ENCODE assay signal across 15 cellular contexts in the genomic region with DNA sequence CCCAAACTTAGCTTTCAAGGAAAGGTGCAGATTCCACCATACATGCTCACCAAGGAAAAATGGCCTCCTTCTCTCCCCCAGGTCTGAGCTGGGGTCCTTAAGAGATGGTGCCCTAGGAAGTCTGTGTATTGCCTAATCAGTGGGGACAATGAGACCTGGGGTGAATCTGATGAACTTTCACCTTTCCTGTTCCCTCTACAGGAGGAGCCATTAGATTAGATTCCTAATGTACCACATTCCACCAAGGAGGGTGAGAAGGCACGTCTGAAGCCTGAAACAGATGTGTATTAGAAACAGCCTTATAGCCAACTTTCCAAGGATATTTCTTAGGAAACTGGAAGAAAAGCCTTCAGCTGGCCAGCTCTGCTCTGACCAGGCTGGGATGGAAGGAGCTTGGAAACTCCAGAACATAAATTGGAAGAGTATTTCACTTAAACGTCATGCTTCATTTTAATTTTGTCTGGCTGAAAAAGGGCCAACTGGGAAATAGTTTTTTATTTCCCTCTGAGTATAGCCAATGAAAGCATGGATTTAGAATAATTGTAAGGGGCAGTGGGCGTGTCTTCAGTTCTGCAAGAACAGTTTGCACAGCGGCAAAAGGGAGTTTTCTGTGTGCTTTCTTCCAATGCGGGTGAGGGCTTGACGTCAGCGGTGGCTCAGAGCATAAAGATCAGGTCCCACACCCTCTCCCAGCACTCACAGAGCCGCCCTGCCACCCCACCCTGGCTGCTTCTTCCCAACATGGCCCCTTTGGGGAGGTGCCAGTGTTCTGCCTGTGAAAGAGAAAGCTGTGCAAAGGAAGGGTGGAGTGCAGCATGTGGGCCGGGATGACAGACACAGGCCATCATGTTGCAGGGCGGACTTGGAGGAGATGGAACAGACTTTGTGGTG.
DNase-seq lines count a peak whose midpoint lies in the region; ATAC-seq and TF ChIP-seq lines count a peak whose summit lies in the region.
"Had no signal": no experiment of that assay in that cellular context is flagged by ENCODE, and none has a peak within 500 bp of the region (broad histone marks: within the 10 kb centered on the region; RNA-seq: fewer than 3 reads in every experiment).

No MANE protein-coding gene starts in this region.

- H3K9ac ChIP-seq in fibroblast of lung (ENCODE audit: insufficient read depth, low read length) (no peak overlapping the region), mesendoderm (ENCODE audit: low read length) (no peak overlapping the region)

- ATAC-seq in thoracic aorta (ENCODE audit: insufficient number of reproducible peaks, low FRiP score, low read depth) (peak; percentile 14), GM21737 (IDR thresholded peaks at IDR 0.05; ENCODE audit: unreplicated experiment) (no peak)
- ATAC-seq: GM12878 had no signal

- H4K5ac ChIP-seq in mesendoderm (ENCODE audit: low read length) = no peak overlapping the region

- H3K4ac ChIP-seq in mesendoderm (ENCODE audit: low read depth, low read length) = no peak overlapping the region

- H3K4me3 ChIP-seq in MG63 (no peak overlapping the region), fibroblast of lung (replicated peaks in 1 of 4; ENCODE audit: control extremely low read depth in 1 of 4, insufficient read depth in 1 of 4, low read depth in 3 of 4, low read length in 4 of 4) (no peak overlapping the region), mesendoderm (ENCODE audit: low read length) (no peak overlapping the region), thoracic aorta (peak overlapping the region; percentile 25)
- H3K4me3 ChIP-seq: GM12878 had no signal

- H3K36me3 ChIP-seq in MG63 (no peaks in the 10 kb centered on the region), fibroblast of lung (ENCODE audit: control insufficient read depth, insufficient read depth, low read length) (no peaks in the 10 kb centered on the region), mesendoderm (ENCODE audit: control insufficient read depth, insufficient read depth, low read length) (no peaks in the 10 kb centered on the region), thoracic aorta (no peaks in the 10 kb centered on the region)

- peak overlapping the region; percentile 46 for H2AFZ ChIP-seq in fibroblast of lung (ENCODE audit: low read length)

- no peak overlapping the region for H3K18ac ChIP-seq in mesendoderm (ENCODE audit: low read length)

- H2BK5ac ChIP-seq in mesendoderm (ENCODE audit: low read length) = peak overlapping the region; percentile 64

- H2BK15ac ChIP-seq in mesendoderm (replicated peaks; ENCODE audit: low read depth) = no peak overlapping the region

- H3K79me1 ChIP-seq in mesendoderm (ENCODE audit: low read length) = no peaks in the 10 kb centered on the region

- no CpG with 5 or more reads among the region's 10 CpGs for WGBS in mesendoderm (ENCODE audit: extremely low coverage, insufficient coverage, low lambda C conversion rate)

- H4K8ac ChIP-seq in mesendoderm (ENCODE audit: low read depth, low read length) = no peak overlapping the region

- H2AK5ac ChIP-seq in mesendoderm (ENCODE audit: low read length) = no peak overlapping the region

- no peaks in the 10 kb centered on the region for H4K20me1 ChIP-seq in fibroblast of lung (ENCODE audit: control insufficient read depth, extremely low read depth, insufficient read depth, low read length)

- no peak overlapping the region for H3K56ac ChIP-seq in mesendoderm (ENCODE audit: low read length)

- no peak overlapping the region for H2BK120ac ChIP-seq in mesendoderm (ENCODE audit: low read depth, low read length)

- DNase-seq in MG63 = peak; percentile 72
- peak in 1 of 2 donors; percentile 74 for DNase-seq in fibroblast of lung (ENCODE audit: low read depth in 2 of 2)
- peak; percentile 90 for DNase-seq in mesendoderm
- peak; percentile 71 for DNase-seq in thoracic aorta (ENCODE audit: low spot score)
- no peak for DNase-seq in activated CD8-positive, alpha-beta memory T cell treated with anti-CD3 and anti-CD28 coated beads for 24 hours
- no peak for DNase-seq in RKO (ENCODE audit: low spot score)
- DNase-seq in NCI-H2196 (lab: John Stamatoyannopoulos, UW; ENCODE audit: unreplicated experiment) = no peak
- DNase-seq: activated CD4-positive, alpha-beta memory T cell treated with anti-CD3 and anti-CD28 coated beads, Interleukin-2, amount 10 ng/mL, durations not matched to agents 7 days and 5 days; activated naive CD8-positive, alpha-beta T cell treated with anti-CD3 and anti-CD28 coated beads, Interleukin-2, amount 10 ng/mL, durations not matched to agents 7 days and 5 days; Caco-2; dermis blood vessel endothelial cell; occipital lobe had no signal

- H3K4me1 ChIP-seq in fibroblast of lung (ENCODE audit: control insufficient read depth, extremely low read depth, insufficient read depth, low read length) = no peaks in the 10 kb centered on the region
- peaks cover 9% of the 10 kb centered on the region for H3K4me1 ChIP-seq in mesendoderm (ENCODE audit: control insufficient read depth, low read depth, low read length)
- H3K4me1 ChIP-seq in thoracic aorta (ENCODE audit: control insufficient read depth in 1 of 2, low read depth in 2 of 2) = peaks cover 7 to 14% of the 10 kb centered on the region in 2 donors
- H3K4me1 ChIP-seq: Caco-2 had no signal

- H3K23ac ChIP-seq in mesendoderm (ENCODE audit: low read length) = no peak overlapping the region

- TF ChIP-seq CTCF in fibroblast of lung (conservative IDR thresholded peaks at IDR 0.05 in 1 of 2, IDR thresholded peaks at IDR 0.05 in 1 of 2; ENCODE audit: low read depth in 1 of 2, low read length in 2 of 2) = no peak
- no peak for TF ChIP-seq CTCF in thoracic aorta (IDR thresholded peaks at IDR 0.05)

- no peaks in the 10 kb centered on the region for H3K79me2 ChIP-seq in fibroblast of lung (ENCODE audit: control insufficient read depth, insufficient read depth, low read length)
- no peaks in the 10 kb centered on the region for H3K79me2 ChIP-seq in mesendoderm (ENCODE audit: control insufficient read depth, insufficient read depth, low read length)

- H3K27ac ChIP-seq in fibroblast of lung (ENCODE audit: insufficient read depth, low read length) (no peak overlapping the region), mesendoderm (ENCODE audit: low read depth, low read length) (no peak overlapping the region), thoracic aorta (peak overlapping the region; percentile 58 to 67)
- H3K27ac ChIP-seq: HL-60 had no signal

- H3K9me3 ChIP-seq in MG63 = no peaks in the 10 kb centered on the region
- H3K9me3 ChIP-seq in fibroblast of lung (ENCODE audit: control insufficient read depth, insufficient read depth, low read depth, low read length) = no peaks in the 10 kb centered on the region
- H3K9me3 ChIP-seq in thoracic aorta = no peaks in the 10 kb centered on the region
- H3K9me3 ChIP-seq: Caco-2 had no signal

- no peaks in the 10 kb centered on the region for H3K27me3 ChIP-seq in MG63
- H3K27me3 ChIP-seq in fibroblast of lung (ENCODE audit: control insufficient read depth, insufficient read depth, low read length) = no peaks in the 10 kb centered on the region
- no peaks in the 10 kb centered on the region for H3K27me3 ChIP-seq in mesendoderm (ENCODE audit: insufficient read depth, low read length, poor library complexity)
- no peaks in the 10 kb centered on the region for H3K27me3 ChIP-seq in thoracic aorta (replicated peaks; ENCODE audit: insufficient read depth)

- H3K4me2 ChIP-seq in fibroblast of lung (ENCODE audit: extremely low read depth, insufficient read depth, low read length) (no peak overlapping the region), mesendoderm (ENCODE audit: low read length) (no peak overlapping the region)

Comparison
In these comparisons a context has a peak if more than half of its experiments do, and no peak if none do; other contexts are left out.
1. DNase-seq: peak in MG63 (single experiment), mesendoderm (single experiment) and thoracic aorta (single experiment); none in activated CD8-positive, alpha-beta memory T cell treated with anti-CD3 and anti-CD28 coated beads for 24 hours (single experiment), RKO (single experiment) and NCI-H2196 (single experiment).
2. H3K27ac ChIP-seq: peak in thoracic aorta (2 of 2); none in fibroblast of lung (single experiment) and mesendoderm (single experiment).